Comparison of ENCODE assay signal across 15 cellular contexts in the genomic region with DNA sequence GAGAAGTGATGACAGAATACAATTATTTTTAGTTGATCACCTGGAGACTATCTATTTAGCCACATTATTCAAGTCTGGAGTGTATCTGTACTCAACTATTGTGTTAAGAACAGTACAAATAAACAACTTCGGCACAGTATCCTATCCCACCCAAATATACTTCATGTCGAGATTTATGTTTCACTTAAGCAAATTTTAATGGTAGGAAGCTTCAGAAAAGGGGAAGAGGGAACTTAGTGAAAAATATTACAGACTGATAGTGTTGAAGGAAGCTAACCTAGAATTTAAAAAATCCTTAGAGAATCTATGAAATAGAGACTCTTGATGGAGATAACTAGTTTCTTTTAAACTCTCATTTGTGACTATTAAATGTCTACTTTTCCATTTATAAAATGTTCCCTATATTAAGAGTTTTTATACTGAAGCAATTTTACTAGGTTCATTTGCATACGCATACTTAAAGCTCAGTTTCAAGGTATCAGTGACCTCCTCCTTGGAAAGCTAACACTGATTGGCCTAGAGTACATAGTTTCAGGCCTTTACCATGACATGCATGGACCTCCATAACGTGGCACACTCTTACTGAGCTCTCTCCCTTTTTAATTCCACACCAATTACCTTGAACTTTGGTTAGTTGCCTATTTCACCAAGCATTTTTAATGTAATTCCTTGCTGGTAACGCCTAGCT.
DNase-seq lines count a peak whose midpoint lies in the region; ATAC-seq and TF ChIP-seq lines count a peak whose summit lies in the region.
"Had no signal": no experiment of that assay in that cellular context is flagged by ENCODE, and none has a peak within 500 bp of the region (broad histone marks: within the 10 kb centered on the region; RNA-seq: fewer than 3 reads in every experiment).

No MANE protein-coding gene starts in this region.

- no peak overlapping the region for H2AFZ ChIP-seq in OCI-LY1 (ENCODE audit: low read length)

- peaks cover 0 to 76% (median 0%) of the 10 kb centered on the region in 11 experiments; a peak in 8 of 22 replicates for H3K27me3 ChIP-seq in BLaER1 treated with 17β-estradiol and CSF1 and Interleukin-3, amounts not matched to agents 10 nM and 100 nM
- no peaks in the 10 kb centered on the region for H3K27me3 ChIP-seq in OCI-LY1 (ENCODE audit: insufficient read depth, low read length)
- no peaks in the 10 kb centered on the region for H3K27me3 ChIP-seq in CD8-positive, alpha-beta memory T cell (ENCODE audit: insufficient read depth, low read length, poor library complexity, severe bottlenecking)

- ATAC-seq in HG03342 (IDR thresholded peaks at IDR 0.05; ENCODE audit: unreplicated experiment) (peak; percentile 22), GM18873 (IDR thresholded peaks at IDR 0.05; ENCODE audit: low FRiP score, unreplicated experiment) (no peak), HG02852 (IDR thresholded peaks at IDR 0.05; ENCODE audit: unreplicated experiment) (no peak)
- ATAC-seq in effector memory CD8-positive, alpha-beta T cell (replicated peaks): no peak

- H3K4me3 Mint-ChIP-seq in effector memory CD8-positive, alpha-beta T cell: peak overlapping the region; percentile 74 to 78
- H3K4me3 Mint-ChIP-seq in CD8-positive, alpha-beta memory T cell: peak overlapping the region in 2 of 7 donors; percentile 19 to 26

- peak overlapping the region in 1 of 10 experiments; percentile 17; a peak in 1 of 20 replicates for H3K4me3 ChIP-seq in BLaER1 treated with 17β-estradiol and CSF1 and Interleukin-3, amounts not matched to agents 10 nM and 100 nM
- H3K4me3 ChIP-seq in OCI-LY1 (ENCODE audit: low read depth, low read length, poor library complexity, severe bottlenecking): peak overlapping the region; percentile 11
- no peak overlapping the region for H3K4me3 ChIP-seq in CD8-positive, alpha-beta memory T cell (ENCODE audit: low read length)

- H3K27me3 Mint-ChIP-seq in effector memory CD8-positive, alpha-beta T cell: no peaks in the 10 kb centered on the region
- no peaks in the 10 kb centered on the region for H3K27me3 Mint-ChIP-seq in CD8-positive, alpha-beta memory T cell
- H3K27me3 Mint-ChIP-seq: naive thymus-derived CD4-positive, alpha-beta T cell had no signal

- no peak for TF ChIP-seq CTCF in OCI-LY1 (IDR thresholded peaks at IDR 0.05; ENCODE audit: low read length)

- H3K36me3 ChIP-seq in BLaER1 treated with 17β-estradiol and CSF1 and Interleukin-3, amounts not matched to agents 10 nM and 100 nM: peaks cover 7 to 39% (median 20%) of the 10 kb centered on the region in 11 experiments; a peak in 19 of 22 replicates
- peaks cover 31% of the 10 kb centered on the region for H3K36me3 ChIP-seq in OCI-LY1 (ENCODE audit: insufficient read depth, low read length)
- H3K36me3 ChIP-seq in CD8-positive, alpha-beta memory T cell (ENCODE audit: insufficient read depth, low read length): no peaks in the 10 kb centered on the region
- H3K36me3 ChIP-seq: WERI-Rb-1 had no signal

- H3K27ac Mint-ChIP-seq in effector memory CD8-positive, alpha-beta T cell: no peak overlapping the region
- peak overlapping the region in 1 of 8 donors; percentile 8 for H3K27ac Mint-ChIP-seq in CD8-positive, alpha-beta memory T cell

- peaks cover 0 to 95% (median 0%) of the 10 kb centered on the region in 11 experiments; a peak in 9 of 22 replicates for H4K20me1 ChIP-seq in BLaER1 treated with 17β-estradiol and CSF1 and Interleukin-3, amounts not matched to agents 10 nM and 100 nM
- H4K20me1 ChIP-seq in OCI-LY1 (ENCODE audit: insufficient read depth, low read length): no peaks in the 10 kb centered on the region

- H3K4me1 Mint-ChIP-seq in effector memory CD8-positive, alpha-beta T cell (ENCODE audit: low read depth in 2 of 2): peaks cover 33 to 39% of the 10 kb centered on the region in 2 donors
- peaks cover 38 to 54% (median 44%) of the 10 kb centered on the region in 3 donors for H3K4me1 Mint-ChIP-seq in CD8-positive, alpha-beta memory T cell

- no peaks in the 10 kb centered on the region for H3K9me3 Mint-ChIP-seq in effector memory CD8-positive, alpha-beta T cell
- H3K9me3 Mint-ChIP-seq in CD8-positive, alpha-beta memory T cell: no peaks in the 10 kb centered on the region

- no peaks in the 10 kb centered on the region for H3K9me2 ChIP-seq in OCI-LY1 (ENCODE audit: low read depth, low read length)

- peak overlapping the region; percentile 63 to 91 (median 83) for H3K4me2 ChIP-seq in BLaER1 treated with 17β-estradiol and CSF1 and Interleukin-3, amounts not matched to agents 10 nM and 100 nM
- peak overlapping the region; percentile 42 for H3K4me2 ChIP-seq in OCI-LY1 (ENCODE audit: low read length)

- DNase-seq in effector memory CD8-positive, alpha-beta T cell: no peak
- DNase-seq in NCI-H345 treated with DMSO at 0.1 percent for 48 hours (lab: John Stamatoyannopoulos, UW; ENCODE audit: unreplicated experiment): no peak
- no peak for DNase-seq in CD8-positive, alpha-beta memory T cell
- DNase-seq: aorta; naive thymus-derived CD4-positive, alpha-beta T cell; NCI-H2029; NCI-H446 treated with DMSO at 0.1 percent for 48 hours; posterior cingulate gyrus; SHP77; WERI-Rb-1 had no signal

- peaks cover 0 to 40% (median 8%) of the 10 kb centered on the region in 11 experiments; a peak in 12 of 22 replicates for H3K9me3 ChIP-seq in BLaER1 treated with 17β-estradiol and CSF1 and Interleukin-3, amounts not matched to agents 10 nM and 100 nM (replicated peaks in 1 of 11)
- no peaks in the 10 kb centered on the region for H3K9me3 ChIP-seq in OCI-LY1 (ENCODE audit: low read length)
- H3K9me3 ChIP-seq in CD8-positive, alpha-beta memory T cell (ENCODE audit: low read length): no peaks in the 10 kb centered on the region

- H3K79me2 ChIP-seq in OCI-LY1 (ENCODE audit: insufficient read depth, low read length): no peaks in the 10 kb centered on the region

- H3F3A ChIP-seq in OCI-LY1 (ENCODE audit: insufficient read depth, low read length): peaks cover 3% of the 10 kb centered on the region; the same call in 1 of the 2 replicates

- H3K9ac ChIP-seq in BLaER1 treated with 17β-estradiol and CSF1 and Interleukin-3, amounts not matched to agents 10 nM and 100 nM: peak overlapping the region in 4 of 11 experiments; percentile 11 to 60 (median 44); a peak in 6 of 22 replicates
- H3K9ac ChIP-seq in OCI-LY1 (ENCODE audit: low read length): peak overlapping the region; percentile 44

- POLR2A ChIA-PET in CD8-positive, alpha-beta memory T cell (lab: Charles Lee): interaction anchor here (0.7 kb wide), 1 partner anchor 198 kb away, joined by 3 read pairs; no protein-coding TSS in a partner anchor

- H3K4me1 ChIP-seq in BLaER1 treated with 17β-estradiol and CSF1 and Interleukin-3, amounts not matched to agents 10 nM and 100 nM: peaks cover 45 to 81% (median 61%) of the 10 kb centered on the region in 10 experiments
- H3K4me1 ChIP-seq in OCI-LY1 (ENCODE audit: insufficient read depth, low read length, severe bottlenecking): peaks cover 69% of the 10 kb centered on the region
- peaks cover 36% of the 10 kb centered on the region for H3K4me1 ChIP-seq in CD8-positive, alpha-beta memory T cell (ENCODE audit: insufficient read depth, low read length)

- CTCF ChIA-PET in CD8-positive, alpha-beta memory T cell (lab: Charles Lee): interaction anchor here (1.0 to 2.2 kb wide), 4 partner anchors 13 to 507 kb away, joined by 3 to 14 read pairs (median 6); no protein-coding TSS in a partner anchor

- H3K27ac ChIP-seq in BLaER1 treated with 17β-estradiol and CSF1 and Interleukin-3, amounts not matched to agents 10 nM and 100 nM: peak overlapping the region in 9 of 11 experiments; percentile 2 to 92 (median 75); a peak in 17 of 22 replicates
- H3K27ac ChIP-seq in OCI-LY1 (ENCODE audit: low read depth, low read length, poor library complexity, severe bottlenecking): peak overlapping the region; percentile 97
- H3K27ac ChIP-seq in CD8-positive, alpha-beta memory T cell (ENCODE audit: low read depth, low read length): no peak overlapping the region
- H3K27ac ChIP-seq: WERI-Rb-1 had no signal

- H3K36me3 Mint-ChIP-seq in effector memory CD8-positive, alpha-beta T cell (ENCODE audit: insufficient read depth): peaks cover 6% of the 10 kb centered on the region
- peaks cover 0 to 3% (median 2%) of the 10 kb centered on the region in 3 donors for H3K36me3 Mint-ChIP-seq in CD8-positive, alpha-beta memory T cell
